In the genomic region with DNA sequence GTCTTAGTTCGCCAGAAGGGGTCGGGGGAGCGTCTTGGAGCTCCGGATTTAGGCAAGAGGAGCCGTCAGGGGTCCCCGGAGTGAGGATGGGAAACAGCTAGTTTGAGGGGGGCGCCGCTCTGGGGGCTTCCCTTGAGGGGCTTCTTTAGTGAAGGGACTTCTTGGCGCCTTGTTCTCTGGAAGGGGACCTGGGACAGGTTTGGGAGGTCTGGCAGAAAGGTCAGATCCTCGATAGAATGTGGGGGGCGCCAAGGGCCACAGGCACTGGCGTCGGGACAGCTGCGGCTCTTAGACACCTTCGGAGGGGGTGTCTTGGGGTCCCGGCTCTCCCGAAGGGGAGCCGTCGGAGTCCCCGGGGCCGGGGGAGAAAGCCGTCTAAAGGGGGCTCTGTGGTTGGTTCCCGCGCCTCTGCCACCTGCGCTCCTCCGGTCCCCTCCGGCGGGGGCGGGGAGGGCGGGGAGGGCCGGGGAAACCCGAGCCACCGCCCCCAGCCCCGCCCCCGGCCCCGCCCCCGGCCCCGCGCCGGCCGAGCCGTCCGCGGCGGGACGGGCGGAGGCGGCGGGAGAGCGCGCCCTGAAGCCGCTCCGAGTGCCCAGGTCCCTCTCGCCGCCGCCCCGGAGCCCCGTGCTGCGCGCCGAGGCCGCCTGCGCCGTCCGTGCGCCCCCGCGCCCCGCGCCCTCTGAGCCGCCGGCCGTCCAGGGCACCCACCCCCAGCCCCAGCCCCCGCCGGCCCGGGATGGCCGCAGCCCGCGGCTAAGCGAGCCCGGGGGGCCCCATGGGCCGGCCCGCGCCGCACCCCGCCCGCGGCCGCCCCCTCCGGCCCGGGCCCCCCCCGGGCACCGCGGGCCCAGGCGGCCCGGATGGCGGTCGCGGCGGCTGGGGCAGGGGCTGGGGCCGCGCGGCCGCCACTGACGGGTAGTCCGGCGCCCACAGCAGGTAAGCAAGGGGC, we compare ENCODE assay signal across 8 cellular contexts. TPM values are rescaled to one million over a fixed set of nuclear protein-coding genes. Genes with fewer than 3 reads are reported as not detected.
DNase-seq lines count a peak whose midpoint lies in the region; ATAC-seq, FAIRE-seq and TF ChIP-seq lines count a peak whose summit lies in the region.

A gene with protein sequence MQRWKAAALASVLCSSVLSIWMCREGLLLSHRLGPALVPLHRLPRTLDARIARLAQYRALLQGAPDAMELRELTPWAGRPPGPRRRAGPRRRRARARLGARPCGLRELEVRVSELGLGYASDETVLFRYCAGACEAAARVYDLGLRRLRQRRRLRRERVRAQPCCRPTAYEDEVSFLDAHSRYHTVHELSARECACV (plus strand): TSS at position 552 of the 949 bp plus-strand sequence. CDS start 19,099 bp downstream, outside the sequence.

- TF ChIP-seq POLR2A in H1 (IDR thresholded peaks at IDR 0.05; ENCODE audit: control extremely low read depth in 1 of 2, low read depth in 2 of 2, low read length in 2 of 2) (no peak), GM18505 (IDR thresholded peaks at IDR 0.05; ENCODE audit: borderline replicate concordance, extremely low read depth, insufficient read depth, insufficient read length) (no peak)

- peak within 1 kb of the TSS; percentile 51 to 69 for H3K4me2 ChIP-seq in H1 (ENCODE audit: insufficient read depth in 1 of 2, low read depth in 2 of 2, low read length in 2 of 2)

- H4K91ac ChIP-seq in H1 (replicated peaks; ENCODE audit: insufficient read length, low read length): no peak within 1 kb of the TSS

- H4K20me1 ChIP-seq in H1 (replicated peaks in 1 of 2; ENCODE audit: control insufficient read depth in 1 of 2, insufficient read depth in 2 of 2, low read length in 2 of 2): peaks cover 0 to 6% of the 10 kb centered on the region in 2 experiments

- H3K4me1 ChIP-seq in HUES64 (ENCODE audit: insufficient read depth, low read length) (no peaks in the 10 kb centered on the region), H1 (replicated peaks in 1 of 4; ENCODE audit: control insufficient read depth in 3 of 4, insufficient read depth in 4 of 4, low read length in 3 of 4) (peaks cover 0 to 18% (median 10%) of the 10 kb centered on the region in 4 experiments; a peak in 5 of 7 replicates)

- H2AFZ ChIP-seq in H1 (ENCODE audit: low read length): no peak within 1 kb of the TSS

- no peak for ATAC-seq in GM18505 (IDR thresholded peaks at IDR 0.05; ENCODE audit: unreplicated experiment)

- H2BK15ac ChIP-seq in H1 (ENCODE audit: low read length): no peak within 1 kb of the TSS

- 3% methylated on average over 101 of the region's 107 CpGs for WGBS in HUES64
- 7% methylated on average over 21 of the region's 107 CpGs; no CpG with 5 or more reads in 1 of the 2 experiments for WGBS in H1 (ENCODE audit: extremely low coverage in 1 of 2, insufficient coverage in 1 of 2, insufficient read length in 1 of 2, insufficient replicate concordance in 2 of 2, low coverage in 1 of 2, low lambda C conversion rate in 2 of 2, missing lambda C conversion rate in 1 of 2), 2 experiments

- H3K4ac ChIP-seq in H1 (replicated peaks; ENCODE audit: insufficient read length, low read depth, low read length): no peak within 1 kb of the TSS

- TF ChIP-seq CTCF in H1 (IDR thresholded peaks at IDR 0.05; ENCODE audit: control extremely low read depth in 1 of 3, insufficient read depth in 1 of 3, low read depth in 1 of 3, low read length in 3 of 3): no peak
- TF ChIP-seq CTCF in neural crest cell (conservative IDR thresholded peaks at IDR 0.05): no peak

- TF ChIP-seq RAD21 in H1 (IDR thresholded peaks at IDR 0.05 in 1 of 2, conservative IDR thresholded peaks at IDR 0.05 in 1 of 2; ENCODE audit: low read depth in 2 of 2, low read length in 2 of 2): no peak

- H3K9ac ChIP-seq in HUES64 (ENCODE audit: low read depth, low read length) (no peak within 1 kb of the TSS; the same call in 1 of the 2 replicates), H1 (replicated peaks in 1 of 4; ENCODE audit: extremely low read depth in 1 of 4, low read depth in 3 of 4, low read length in 3 of 4) (no peak within 1 kb of the TSS)

- H2AK5ac ChIP-seq in H1 (ENCODE audit: low read depth, low read length): no peak within 1 kb of the TSS

- H3K4me3 ChIP-seq in HUES64 (ENCODE audit: low read length): peak within 1 kb of the TSS; percentile 50
- peak within 1 kb of the TSS; percentile 31 to 58 (median 34) for H3K4me3 ChIP-seq in H1 (ENCODE audit: extremely low read depth in 1 of 4, insufficient read depth in 2 of 4, low read depth in 3 of 4, low read length in 4 of 4)

- POLR2A ChIA-PET in H1 (lab: Charles Lee; ENCODE audit: partially characterized antibody): interaction anchor here (0.8 to 3.4 kb wide), 14 partner anchors 9 to 115 kb away, joined by 3 to 35 read pairs (median 6); partner anchors contain the start of genes CATSPERD, DUS3L, LONP1 and NDUFA11

- H3K27me3 ChIP-seq in HUES64 (ENCODE audit: insufficient read depth, low read length) (peaks cover 17% of the 10 kb centered on the region), H1 (replicated peaks in 1 of 4; ENCODE audit: control insufficient read depth in 3 of 4, extremely low read depth in 1 of 4, insufficient read depth in 3 of 4, low read length in 3 of 4) (peaks cover 2 to 16% (median 8%) of the 10 kb centered on the region in 4 experiments; a peak in 6 of 7 replicates)

- no peak within 1 kb of the TSS for H2BK12ac ChIP-seq in H1 (ENCODE audit: low read depth, low read length)

- H3K56ac ChIP-seq in H1 (replicated peaks; ENCODE audit: insufficient read length, low read depth, low read length): no peak within 1 kb of the TSS

- peak within 1 kb of the TSS; percentile 81 for H3K4me3 Mint-ChIP-seq in activated CD4-positive, alpha-beta T cell treated with anti-CD3 and anti-CD28 coated beads, Interleukin-2, amount 10 ng/mL, durations not matched to agents 24 days and 14 days
- H3K4me3 Mint-ChIP-seq in neural crest cell: peak within 1 kb of the TSS; percentile 82

- peak within 1 kb of the TSS; percentile 70 for H3K27ac Mint-ChIP-seq in activated CD4-positive, alpha-beta T cell treated with anti-CD3 and anti-CD28 coated beads, Interleukin-2, amount 10 ng/mL, durations not matched to agents 24 days and 14 days
- H3K27ac Mint-ChIP-seq in neural crest cell (ENCODE audit: unreplicated experiment): peak within 1 kb of the TSS; percentile 50

- H3K9me3 ChIP-seq in HUES64 (ENCODE audit: insufficient read depth, low read depth, low read length) (no peaks in the 10 kb centered on the region), H1 (ENCODE audit: insufficient read depth in 2 of 2, low read depth in 1 of 2, low read length in 1 of 2) (no peaks in the 10 kb centered on the region)

- no peak within 1 kb of the TSS for H2BK20ac ChIP-seq in H1 (ENCODE audit: low read length)

- peaks cover 36% of the 10 kb centered on the region for H3K27me3 Mint-ChIP-seq in activated CD4-positive, alpha-beta T cell treated with anti-CD3 and anti-CD28 coated beads, Interleukin-2, amount 10 ng/mL, durations not matched to agents 24 days and 14 days
- peaks cover 42% of the 10 kb centered on the region for H3K27me3 Mint-ChIP-seq in neural crest cell (ENCODE audit: low read depth)

- H3K23ac ChIP-seq in H1 (ENCODE audit: insufficient read length): no peak within 1 kb of the TSS

- peak; percentile 68 for DNase-seq in AG08396 (ENCODE audit: low spot score)
- peak; percentile 81 for DNase-seq in activated CD4-positive, alpha-beta T cell treated with anti-CD3 and anti-CD28 coated beads, Interleukin-2, amount 10 ng/mL, durations not matched to agents 24 days and 14 days
- DNase-seq in H1 (ENCODE audit: low read depth in 1 of 2, low spot score in 2 of 2): peak in 1 of 2 experiments; percentile 77
- DNase-seq in neural crest cell (ENCODE audit: low read depth, low spot score): no peak
- DNase-seq in frontal cortex (ENCODE audit: low spot score in 2 of 2): no peak
- DNase-seq in OCI-M2 (lab: John Stamatoyannopoulos, UW; ENCODE audit: unreplicated experiment): no peak

- TF ChIP-seq EP300 in H1 (IDR thresholded peaks at IDR 0.05; ENCODE audit: borderline replicate concordance in 1 of 2, low read depth in 2 of 2, low read length in 2 of 2): no peak

- H2BK5ac ChIP-seq in H1 (ENCODE audit: low read depth, low read length): no peak within 1 kb of the TSS

- no peaks in the 10 kb centered on the region; a peak in 1 of 4 replicates for H3K79me2 ChIP-seq in H1 (ENCODE audit: control insufficient read depth in 1 of 2, insufficient read depth in 2 of 2, low read length in 2 of 2)

- no peaks in the 10 kb centered on the region for H3K36me3 Mint-ChIP-seq in activated CD4-positive, alpha-beta T cell treated with anti-CD3 and anti-CD28 coated beads, Interleukin-2, amount 10 ng/mL, durations not matched to agents 24 days and 14 days (ENCODE audit: low read depth)
- no peaks in the 10 kb centered on the region for H3K36me3 Mint-ChIP-seq in neural crest cell (ENCODE audit: low read depth)

- no peak within 1 kb of the TSS for H3K14ac ChIP-seq in H1 (ENCODE audit: insufficient read length)

- peaks cover 7% of the 10 kb centered on the region for H3K23me2 ChIP-seq in H1 (ENCODE audit: low read depth, low read length)

- no peaks in the 10 kb centered on the region for H3K36me3 ChIP-seq in HUES64 (ENCODE audit: insufficient read depth, low read length)
- H3K36me3 ChIP-seq in H1 (ENCODE audit: control insufficient read depth in 2 of 4, insufficient read depth in 4 of 4, low read length in 3 of 4): no peaks in the 10 kb centered on the region

- no peak within 1 kb of the TSS for H4K5ac ChIP-seq in H1 (ENCODE audit: insufficient read length, low read depth, low read length)

- intact Hi-C loops in activated CD4-positive, alpha-beta T cell treated with anti-CD3 and anti-CD28 coated beads, Interleukin-2, amount 10 ng/mL, durations not matched to agents 24 days and 14 days (cut with micrococcal nuclease): loop anchor here (1.0 to 5.0 kb wide), 4 partner anchors 13 to 218 kb away; partner anchors contain the start of genes DUS3L and RANBP3

- H3K4me1 Mint-ChIP-seq in activated CD4-positive, alpha-beta T cell treated with anti-CD3 and anti-CD28 coated beads, Interleukin-2, amount 10 ng/mL, durations not matched to agents 24 days and 14 days: peaks cover 16% of the 10 kb centered on the region
- H3K4me1 Mint-ChIP-seq in neural crest cell: peaks cover 36% of the 10 kb centered on the region

- H3K9me3 Mint-ChIP-seq in activated CD4-positive, alpha-beta T cell treated with anti-CD3 and anti-CD28 coated beads, Interleukin-2, amount 10 ng/mL, durations not matched to agents 24 days and 14 days: no peaks in the 10 kb centered on the region
- no peaks in the 10 kb centered on the region for H3K9me3 Mint-ChIP-seq in neural crest cell

- no peak within 1 kb of the TSS for H2BK120ac ChIP-seq in H1 (replicated peaks; ENCODE audit: low read depth, low read length)

- peak within 1 kb of the TSS; percentile 38 for H4K8ac ChIP-seq in H1 (ENCODE audit: extremely low read depth, insufficient read depth, low read length)

- H3K79me1 ChIP-seq in H1 (ENCODE audit: low read depth, low read length): peaks cover 4% of the 10 kb centered on the region; the same call in 1 of the 2 replicates

- no peak within 1 kb of the TSS; the same call in 1 of the 2 replicates for H3K18ac ChIP-seq in H1 (ENCODE audit: extremely low read depth, low read length)

- no peak for FAIRE-seq in H1 (lab: Jason Lieb, UNC)
- no peak for FAIRE-seq in frontal cortex (lab: Jason Lieb, UNC)

- H3K27ac ChIP-seq in HUES64 (ENCODE audit: low read depth, low read length) (no peak within 1 kb of the TSS), H1 (ENCODE audit: low read depth, low read length) (no peak within 1 kb of the TSS)

- CTCF ChIA-PET in H1 (lab: Charles Lee; ENCODE audit: partially characterized antibody): interaction anchor here (0.7 to 2.4 kb wide), 56 partner anchors 8 to 216 kb away, joined by 3 to 58 read pairs (median 5); partner anchors contain the start of genes CAPS, CATSPERD, DUS3L and LONP1

RNA-seq across cellular contexts. Expression of the gene that starts here (rescaled TPM):
- polyA plus RNA-seq in HUES64 (2013, experiment 1 of 2): 2.9 TPM
- 4.3 TPM for polyA plus RNA-seq in HUES64 (2013, experiment 2 of 2)
- total RNA-seq in activated CD4-positive, alpha-beta T cell treated with anti-CD3 and anti-CD28 coated beads, Interleukin-2, amount 10 ng/mL, durations not matched to agents 24 days and 14 days: 0.47 and 0.61 TPM in 2 replicates
- 4.6 and 5.3 TPM in 2 replicates for total RNA-seq in H1 (2021; fragmentation: NEBNext Ultra II Directional; extraction: Animal tissue kit (Norgen Biotek cat#: 25700))
- 3.9 and 5.9 TPM in 2 replicates for polyA plus RNA-seq in H1 (2011; rRNA removed)
- 4.0 TPM for polyA plus RNA-seq in H1 (2011; cell fraction: cytosol; rRNA removed)
- polyA plus RNA-seq in H1 (2011; cell fraction: nucleus; rRNA removed): 5.5 TPM
- polyA plus RNA-seq in H1 (2012, experiment 1 of 2): 1.2 to 4.4 TPM (median 4.2 TPM) in 4 replicates
- polyA plus RNA-seq in H1 (2012, experiment 2 of 2): 2.0 TPM
- polyA plus RNA-seq in H1 (2013, experiment 1 of 2): 3.0 TPM
- polyA plus RNA-seq in H1 (2013, experiment 2 of 2): 3.9 TPM
- 1.5 and 1.6 TPM in 2 replicates for polyA minus RNA-seq in H1 (2011; rRNA and poly(A)+ RNA removed)
- polyA minus RNA-seq in H1 (2011; cell fraction: cytosol; rRNA and poly(A)+ RNA removed): 4.6 TPM
- 5.3 TPM for polyA minus RNA-seq in H1 (2011; cell fraction: nucleus; rRNA and poly(A)+ RNA removed)
- total RNA-seq in neural crest cell: 4.4 and 4.8 TPM in 2 replicates
- not detected for total RNA-seq in frontal cortex

Comparison
In these comparisons a context has a peak if more than half of its experiments do, and no peak if none do; other contexts are left out.
1. Peak in DNase-seq in activated CD4-positive, alpha-beta T cell treated with anti-CD3 and anti-CD28 coated beads, Interleukin-2, amount 10 ng/mL, durations not matched to agents 24 days and 14 days; RNA of the gene not detected or under 1 TPM.